ENCODE assay signal across 9 cellular contexts in the genomic region with DNA sequence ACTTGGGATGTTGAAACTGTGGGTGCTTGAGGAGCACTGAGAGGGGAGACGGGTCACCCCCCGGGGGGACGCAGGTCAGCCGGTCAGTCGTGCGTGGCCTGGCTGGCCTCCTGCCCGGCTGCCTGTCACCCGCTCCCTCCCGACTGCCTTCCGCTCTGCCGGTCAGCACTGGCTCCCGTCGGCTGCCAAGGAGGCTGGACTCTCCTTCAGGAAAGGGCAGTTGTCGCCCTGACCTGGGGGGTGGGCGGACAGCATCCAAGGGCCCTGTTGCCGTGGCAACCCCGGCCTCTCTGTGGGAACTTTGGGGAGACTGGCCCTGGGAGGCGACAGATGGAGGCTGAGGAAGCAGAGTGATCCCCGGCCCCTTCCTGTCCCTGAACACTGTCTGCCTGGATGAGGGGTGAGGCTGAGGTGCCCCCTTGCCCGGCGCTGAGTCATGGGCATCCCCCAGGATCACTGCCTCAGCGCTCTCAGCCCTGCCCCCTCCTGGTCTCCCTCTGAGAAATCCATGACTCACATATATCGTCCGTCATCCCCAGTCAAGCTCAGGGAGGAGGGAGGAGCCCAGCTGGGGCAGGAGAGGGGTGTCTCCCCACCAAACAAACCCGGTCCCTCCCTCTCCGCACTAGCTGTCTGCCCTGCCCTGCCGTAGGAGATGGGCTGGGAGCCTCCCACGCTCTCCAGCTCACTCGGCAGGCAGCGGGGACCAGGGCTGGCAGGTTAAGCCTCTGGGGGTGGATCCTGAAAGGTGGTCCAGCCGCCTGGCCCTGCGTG. TPM values are rescaled to one million over a fixed set of nuclear protein-coding genes. Genes with fewer than 3 reads are reported as not detected.
DNase-seq lines count a peak whose midpoint lies in the region; ATAC-seq, FAIRE-seq and TF ChIP-seq lines count a peak whose summit lies in the region.
"Had no signal": no experiment of that assay in that cellular context is flagged by ENCODE, and none has a peak within 500 bp of the region (broad histone marks: within the 10 kb centered on the region; RNA-seq: fewer than 3 reads in every experiment).

ADGRG1 (plus strand) TSS at position 623 of the 774 bp plus-strand sequence. CDS start 21,658 bp downstream, outside the sequence.

- peak within 1 kb of the TSS; percentile 37 for H3K56ac ChIP-seq in H1 (replicated peaks; ENCODE audit: insufficient read length, low read depth, low read length)

- H2BK12ac ChIP-seq in H1 (ENCODE audit: low read depth, low read length) = peak within 1 kb of the TSS; percentile 94; the same call in 1 of the 2 replicates

- CTCF ChIA-PET in CD4-positive, alpha-beta memory T cell (lab: Charles Lee; ENCODE audit: partially characterized antibody) = interaction anchor here (2.0 kb wide), 1 partner anchor 21 kb away, joined by 9 read pairs; no protein-coding TSS in a partner anchor
- CTCF ChIA-PET in activated CD4-positive, alpha-beta memory T cell treated with anti-CD3 and anti-CD28 coated beads for 36 hours (lab: Charles Lee) = interaction anchor here (0.7 to 1.7 kb wide), 9 partner anchors 10 to 53 kb away, joined by 3 to 9 read pairs (median 4); no protein-coding TSS in a partner anchor
- CTCF ChIA-PET in H1 (lab: Charles Lee; ENCODE audit: partially characterized antibody) = interaction anchor here (1.0 to 10.1 kb wide), 12 partner anchors 9 to 129 kb away, joined by 3 to 79 read pairs (median 6); no protein-coding TSS in a partner anchor

- DNase-seq in CD4-positive, alpha-beta memory T cell = peak in 1 of 5 donors; percentile 68
- DNase-seq in activated CD4-positive, alpha-beta memory T cell treated with anti-CD3 and anti-CD28 coated beads for 36 hours = peak; percentile 81
- DNase-seq in H1 (ENCODE audit: low read depth in 1 of 2, low spot score in 2 of 2) = peak; percentile 65 to 72
- peak; percentile 64 for DNase-seq in lower lobe of right lung
- peak; percentile 42 to 47 for DNase-seq in stimulated activated CD4-positive, alpha-beta T cell treated with anti-CD3 and anti-CD28 coated beads, Interleukin-4, amount 100 ng/mL, for 4 hours

- H2BK15ac ChIP-seq in H1 (ENCODE audit: low read length) = peak within 1 kb of the TSS; percentile 95; the same call in 1 of the 2 replicates

- no peak within 1 kb of the TSS for H2BK120ac ChIP-seq in H1 (replicated peaks; ENCODE audit: low read depth, low read length)

- peak within 1 kb of the TSS; percentile 92 for H4K91ac ChIP-seq in H1 (replicated peaks; ENCODE audit: insufficient read length, low read length)

- peak; percentile 68 to 72 for ATAC-seq in lower lobe of right lung
- no peak for ATAC-seq in GM21367 (IDR thresholded peaks at IDR 0.05; ENCODE audit: unreplicated experiment)
- ATAC-seq in HG02938 (IDR thresholded peaks at IDR 0.05; ENCODE audit: unreplicated experiment) = no peak

- FAIRE-seq in H1 (lab: Jason Lieb, UNC) = peak; percentile 19

- peaks cover 8% of the 10 kb centered on the region for H3K4me1 ChIP-seq in CD4-positive, alpha-beta memory T cell (ENCODE audit: insufficient read depth, low read length)
- peaks cover 14% of the 10 kb centered on the region; the same call in 1 of the 2 replicates for H3K4me1 ChIP-seq in HUES64 (ENCODE audit: insufficient read depth, low read length)
- H3K4me1 ChIP-seq in H1 (replicated peaks in 1 of 4; ENCODE audit: control insufficient read depth in 3 of 4, insufficient read depth in 4 of 4, low read length in 3 of 4) = peaks cover 0 to 21% (median 15%) of the 10 kb centered on the region in 4 experiments; a peak in 6 of 7 replicates
- peaks cover 32% of the 10 kb centered on the region for H3K4me1 ChIP-seq in lower lobe of right lung

- peak within 1 kb of the TSS; percentile 35 for H4K5ac ChIP-seq in H1 (ENCODE audit: insufficient read length, low read depth, low read length)

- no peak within 1 kb of the TSS; the same call in none of the 2 replicates for H3K18ac ChIP-seq in H1 (ENCODE audit: extremely low read depth, low read length)

- no peak within 1 kb of the TSS for H3K23ac ChIP-seq in H1 (ENCODE audit: insufficient read length)

- H2BK5ac ChIP-seq in H1 (ENCODE audit: low read depth, low read length) = peak within 1 kb of the TSS; percentile 66; the same call in 1 of the 2 replicates

- H3K27ac Mint-ChIP-seq in CD4-positive, alpha-beta memory T cell = peak within 1 kb of the TSS in 5 of 7 donors; percentile 3 to 82 (median 32)
- H3K27ac Mint-ChIP-seq in activated CD4-positive, alpha-beta memory T cell treated with anti-CD3 and anti-CD28 coated beads for 36 hours = no peak within 1 kb of the TSS

- H3K79me2 ChIP-seq in H1 (ENCODE audit: control insufficient read depth in 1 of 2, insufficient read depth in 2 of 2, low read length in 2 of 2) = no peaks in the 10 kb centered on the region

- peak within 1 kb of the TSS; percentile 87 for H3K4ac ChIP-seq in H1 (replicated peaks; ENCODE audit: insufficient read length, low read depth, low read length)

- TF ChIP-seq POLR2A in H1 (IDR thresholded peaks at IDR 0.05; ENCODE audit: control extremely low read depth in 1 of 2, low read depth in 2 of 2, low read length in 2 of 2) = no peak

- peak within 1 kb of the TSS; percentile 49 to 68 for H3K4me2 ChIP-seq in H1 (ENCODE audit: insufficient read depth in 1 of 2, low read depth in 2 of 2, low read length in 2 of 2)
- H3K4me2 ChIP-seq: KMS-11 had no signal

- H3K9ac ChIP-seq in HUES64 (ENCODE audit: low read depth, low read length) (no peak within 1 kb of the TSS), H1 (replicated peaks in 1 of 4; ENCODE audit: extremely low read depth in 1 of 4, low read depth in 3 of 4, low read length in 3 of 4) (peak within 1 kb of the TSS in 2 of 4 experiments; percentile 15 to 33; a peak in 1 of 7 replicates)
- H3K9ac ChIP-seq: KMS-11 had no signal

- H3K23me2 ChIP-seq in H1 (ENCODE audit: low read depth, low read length) = peaks cover 4% of the 10 kb centered on the region; the same call in 1 of the 2 replicates

- no peaks in the 10 kb centered on the region for H3K79me1 ChIP-seq in H1 (ENCODE audit: low read depth, low read length)

- peak within 1 kb of the TSS; percentile 99; the same call in 1 of the 2 replicates for H2AK5ac ChIP-seq in H1 (ENCODE audit: low read depth, low read length)

- H2AFZ ChIP-seq in H1 (ENCODE audit: low read length) = 0 out of 2 replicates have a peak within 1 kb of the TSS, but pooled peaks have one; percentile 3

- no peaks in the 10 kb centered on the region for H3K9me3 Mint-ChIP-seq in CD4-positive, alpha-beta memory T cell
- H3K9me3 Mint-ChIP-seq in activated CD4-positive, alpha-beta memory T cell treated with anti-CD3 and anti-CD28 coated beads for 36 hours = no peaks in the 10 kb centered on the region

- 0 out of 2 replicates have a peak within 1 kb of the TSS, but pooled peaks have one; percentile 72 for H2BK20ac ChIP-seq in H1 (ENCODE audit: low read length)

- no peaks in the 10 kb centered on the region for H3K27me3 ChIP-seq in CD4-positive, alpha-beta memory T cell (ENCODE audit: insufficient read depth, low read length)
- H3K27me3 ChIP-seq in HUES64 (ENCODE audit: insufficient read depth, low read length) (no peaks in the 10 kb centered on the region), H1 (replicated peaks in 1 of 4; ENCODE audit: control insufficient read depth in 3 of 4, extremely low read depth in 1 of 4, insufficient read depth in 3 of 4, low read length in 3 of 4) (peaks cover 0 to 2% (median 0%) of the 10 kb centered on the region in 4 experiments; a peak in 2 of 7 replicates), lower lobe of right lung (ENCODE audit: low read depth) (no peaks in the 10 kb centered on the region)

- H4K20me1 ChIP-seq in H1 (replicated peaks in 1 of 2; ENCODE audit: control insufficient read depth in 1 of 2, insufficient read depth in 2 of 2, low read length in 2 of 2) = peaks cover 0 to 4% of the 10 kb centered on the region in 2 experiments

- peaks cover 0 to 12% (median 4%) of the 10 kb centered on the region in 4 donors for H3K4me1 Mint-ChIP-seq in CD4-positive, alpha-beta memory T cell
- H3K4me1 Mint-ChIP-seq in activated CD4-positive, alpha-beta memory T cell treated with anti-CD3 and anti-CD28 coated beads for 36 hours (ENCODE audit: low read depth) = peaks cover 11% of the 10 kb centered on the region

- H3K36me3 ChIP-seq in CD4-positive, alpha-beta memory T cell (ENCODE audit: insufficient read depth, low read length) = no peaks in the 10 kb centered on the region
- H3K36me3 ChIP-seq in HUES64 (ENCODE audit: insufficient read depth, low read length) (no peaks in the 10 kb centered on the region), H1 (ENCODE audit: control insufficient read depth in 2 of 4, insufficient read depth in 4 of 4, low read length in 3 of 4) (no peaks in the 10 kb centered on the region), lower lobe of right lung (no peaks in the 10 kb centered on the region)

- no peak within 1 kb of the TSS for H3K14ac ChIP-seq in H1 (ENCODE audit: insufficient read length)

- TF ChIP-seq RAD21 in H1 (IDR thresholded peaks at IDR 0.05 in 1 of 2, conservative IDR thresholded peaks at IDR 0.05 in 1 of 2; ENCODE audit: low read depth in 2 of 2, low read length in 2 of 2) = peak in 1 of 2 experiments; percentile 21; a peak in 1 of 4 replicates

- H3K4me3 ChIP-seq in CD4-positive, alpha-beta memory T cell (ENCODE audit: low read length in 2 of 2) = no peak within 1 kb of the TSS
- H3K4me3 ChIP-seq in HUES64 (ENCODE audit: low read length) (peak within 1 kb of the TSS; percentile 36), H1 (ENCODE audit: extremely low read depth in 1 of 4, insufficient read depth in 2 of 4, low read depth in 3 of 4, low read length in 4 of 4) (peak within 1 kb of the TSS in 1 of 4 experiments; percentile 49; a peak in 2 of 8 replicates), lower lobe of right lung (peak within 1 kb of the TSS; percentile 50)

- TF ChIP-seq CTCF in H1 (IDR thresholded peaks at IDR 0.05; ENCODE audit: control extremely low read depth in 1 of 3, insufficient read depth in 1 of 3, low read depth in 1 of 3, low read length in 3 of 3) (peak; percentile 15 to 38 (median 26); a peak in 3 of 4 replicates), lower lobe of right lung (IDR thresholded peaks at IDR 0.05) (no peak)

- POLR2A ChIA-PET in CD4-positive, alpha-beta memory T cell (lab: Charles Lee; ENCODE audit: partially characterized antibody) = no interaction called here
- POLR2A ChIA-PET in activated CD4-positive, alpha-beta memory T cell treated with anti-CD3 and anti-CD28 coated beads for 36 hours (lab: Charles Lee) = interaction anchor here (1.1 kb wide), 1 partner anchor 26 kb away, joined by 3 read pairs; no protein-coding TSS in a partner anchor
- POLR2A ChIA-PET in H1 (lab: Charles Lee; ENCODE audit: partially characterized antibody) = interaction anchor here (2.2 to 3.4 kb wide), 2 partner anchors 10 to 17 kb away, joined by 6 to 11 read pairs; no protein-coding TSS in a partner anchor

- H3K9me3 ChIP-seq in CD4-positive, alpha-beta memory T cell (ENCODE audit: control insufficient read depth in 1 of 2, low read length in 2 of 2) = no peaks in the 10 kb centered on the region
- H3K9me3 ChIP-seq in HUES64 (ENCODE audit: insufficient read depth, low read depth, low read length) = no peaks in the 10 kb centered on the region
- H3K9me3 ChIP-seq in H1 (ENCODE audit: insufficient read depth in 2 of 2, low read depth in 1 of 2, low read length in 1 of 2) = no peaks in the 10 kb centered on the region
- no peaks in the 10 kb centered on the region for H3K9me3 ChIP-seq in lower lobe of right lung

- no peak within 1 kb of the TSS for H3K27ac ChIP-seq in CD4-positive, alpha-beta memory T cell (ENCODE audit: low read depth, low read length)
- H3K27ac ChIP-seq in HUES64 (ENCODE audit: low read depth, low read length) (0 out of 2 replicates have a peak within 1 kb of the TSS, but pooled peaks have one; percentile 22), H1 (ENCODE audit: low read depth, low read length) (no peak within 1 kb of the TSS), lower lobe of right lung (peak within 1 kb of the TSS; percentile 65)
- H3K27ac ChIP-seq: KMS-11 had no signal

- WGBS in HUES64 = 14% methylated on average over 30 of the region's 32 CpGs
- 37% methylated on average over 30 of the region's 32 CpGs; no CpG with 5 or more reads in 1 of the 2 experiments for WGBS in H1 (ENCODE audit: extremely low coverage in 1 of 2, insufficient coverage in 1 of 2, insufficient read length in 1 of 2, insufficient replicate concordance in 2 of 2, low coverage in 1 of 2, low lambda C conversion rate in 2 of 2, missing lambda C conversion rate in 1 of 2), 2 experiments

- H3K4me3 Mint-ChIP-seq in CD4-positive, alpha-beta memory T cell = peak within 1 kb of the TSS in 7 of 8 donors; percentile 4 to 51 (median 34)
- peak within 1 kb of the TSS; percentile 14 for H3K4me3 Mint-ChIP-seq in activated CD4-positive, alpha-beta memory T cell treated with anti-CD3 and anti-CD28 coated beads for 36 hours

- intact Hi-C loops in CD4-positive, alpha-beta memory T cell (cut with micrococcal nuclease) = no loop called here
- intact Hi-C loops in activated CD4-positive, alpha-beta memory T cell treated with anti-CD3 and anti-CD28 coated beads for 36 hours (cut with micrococcal nuclease) = loop anchor here (1.0 to 5.0 kb wide), 2 partner anchors 19 to 36 kb away; no protein-coding TSS in a partner anchor
- intact Hi-C loops in lower lobe of right lung (cut with DNase I) = no loop called here

- TF ChIP-seq EP300 in H1 (IDR thresholded peaks at IDR 0.05; ENCODE audit: borderline replicate concordance in 1 of 2, low read depth in 2 of 2, low read length in 2 of 2) = no peak

- no peaks in the 10 kb centered on the region for H3K36me3 Mint-ChIP-seq in CD4-positive, alpha-beta memory T cell
- no peaks in the 10 kb centered on the region for H3K36me3 Mint-ChIP-seq in activated CD4-positive, alpha-beta memory T cell treated with anti-CD3 and anti-CD28 coated beads for 36 hours

- H3K27me3 Mint-ChIP-seq in CD4-positive, alpha-beta memory T cell = peaks cover 17 to 20% of the 10 kb centered on the region in 2 donors
- H3K27me3 Mint-ChIP-seq in activated CD4-positive, alpha-beta memory T cell treated with anti-CD3 and anti-CD28 coated beads for 36 hours = peaks cover 25% of the 10 kb centered on the region

- H4K8ac ChIP-seq in H1 (ENCODE audit: extremely low read depth, insufficient read depth, low read length) = no peak within 1 kb of the TSS; the same call in 1 of the 2 replicates

RNA-seq across cellular contexts. Expression of gene ADGRG1, which starts in this region (rescaled TPM):
- under 1 TPM; 0.33 to 0.41 TPM for total RNA-seq in CD4-positive, alpha-beta memory T cell
- under 1 TPM in 1 of 2 donors, not detected in 1; 0.53 TPM for polyA plus RNA-seq in CD4-positive, alpha-beta memory T cell
- 4.7 TPM for polyA plus RNA-seq in HUES64 (2013, experiment 1 of 2)
- polyA plus RNA-seq in HUES64 (2013, experiment 2 of 2) = 11.0 TPM
- 1 to 10 TPM; 4.7 to 6.0 TPM for total RNA-seq in activated CD4-positive, alpha-beta memory T cell treated with anti-CD3 and anti-CD28 coated beads for 36 hours
- total RNA-seq in H1 (2021; fragmentation: NEBNext Ultra II Directional; extraction: Animal tissue kit (Norgen Biotek cat#: 25700)) = 0.78 and 1.3 TPM in 2 replicates
- polyA plus RNA-seq in H1 (2011; rRNA removed) = 2.6 and 2.9 TPM in 2 replicates
- 1.3 TPM for polyA plus RNA-seq in H1 (2011; cell fraction: cytosol; rRNA removed)
- polyA plus RNA-seq in H1 (2011; cell fraction: nucleus; rRNA removed) = 1.6 TPM
- polyA plus RNA-seq in H1 (2012, experiment 1 of 2) = 0.99 to 2.2 TPM (median 1.4 TPM) in 4 replicates
- 1.4 TPM for polyA plus RNA-seq in H1 (2012, experiment 2 of 2)
- polyA plus RNA-seq in H1 (2013, experiment 1 of 2) = 2.8 TPM
- 3.7 TPM for polyA plus RNA-seq in H1 (2013, experiment 2 of 2)
- 1.2 and 1.7 TPM in 2 replicates for polyA minus RNA-seq in H1 (2011; rRNA and poly(A)+ RNA removed)
- polyA minus RNA-seq in H1 (2011; cell fraction: cytosol; rRNA and poly(A)+ RNA removed) = 0.81 TPM
- 3.1 TPM for polyA minus RNA-seq in H1 (2011; cell fraction: nucleus; rRNA and poly(A)+ RNA removed)
- 37.9 TPM for total RNA-seq in lower lobe of right lung

Comparison
In these comparisons a context has a peak if more than half of its experiments do, and no peak if none do; other contexts are left out.
1. H3K27ac ChIP-seq: peak in HUES64 (single experiment) and lower lobe of right lung (single experiment); none in CD4-positive, alpha-beta memory T cell (single experiment) and H1 (single experiment).
2. H3K4me3 ChIP-seq: peak in HUES64 (single experiment) and lower lobe of right lung (single experiment); none in CD4-positive, alpha-beta memory T cell (0 of 2).
3. ATAC-seq: peak in lower lobe of right lung (2 of 2); none in GM21367 (single experiment) and HG02938 (single experiment).